ENCODE assay signal across 37 cellular contexts in genomic region chr11:10828407-10828806, GRCh38. TPM values are rescaled to one million over a fixed set of nuclear protein-coding genes. Genes with fewer than 3 reads are reported as not detected.
DNase-seq lines count a peak whose midpoint lies in the region; ATAC-seq, FAIRE-seq and TF ChIP-seq lines count a peak whose summit lies in the region.
"Had no signal": no experiment of that assay in that cellular context is flagged by ENCODE, and none has a peak within 500 bp of the region (broad histone marks: within the 10 kb centered on the region; RNA-seq: fewer than 3 reads in every experiment).

No MANE protein-coding gene starts in this region.

- H3K4me1 Mint-ChIP-seq in stimulated activated naive CD8-positive, alpha-beta T cell treated with anti-CD3 and anti-CD28 coated beads, Interleukin-15, amount 100 ng/mL, for 72 hours, result peaks cover 12% of the 10 kb centered on the region
- no peaks in the 10 kb centered on the region for H3K4me1 Mint-ChIP-seq in osteocyte (ENCODE audit: unreplicated experiment)

- TF ChIP-seq CTCF in mucosa of descending colon (IDR thresholded peaks at IDR 0.05), result no peak
- TF ChIP-seq CTCF in osteocyte (IDR thresholded peaks at IDR 0.05), result no peak

- 52 to 71% (median 59%) methylated on average over 2 of the region's 2 CpGs for WGBS in small intestine, 3 donors

- H3K4me3 ChIP-seq in mucosa of descending colon (no peak overlapping the region), small intestine (ENCODE audit: low read depth in 1 of 2, low read length in 2 of 2) (no peak overlapping the region)
- H3K4me3 ChIP-seq: A549; BLaER1; BLaER1 treated with 17β-estradiol and CSF1 and Interleukin-3, amounts not matched to agents 10 nM and 100 nM had no signal

- intact Hi-C loops in left colon (cut with DNase I, micrococcal nuclease) (no loop called here), mucosa of descending colon (cut with DNase I, micrococcal nuclease) (no loop called here)

- H3K4me1 ChIP-seq in mucosa of descending colon (ENCODE audit: low read depth) (peaks cover under 1% of the 10 kb centered on the region), small intestine (ENCODE audit: control insufficient read depth in 2 of 2, insufficient read depth in 1 of 2, low read depth in 1 of 2, low read length in 1 of 2) (no peaks in the 10 kb centered on the region)
- H3K4me1 ChIP-seq: A549, BE2C, Caco-2 had no signal

- no peaks in the 10 kb centered on the region for H3K27me3 Mint-ChIP-seq in stimulated activated naive CD8-positive, alpha-beta T cell treated with anti-CD3 and anti-CD28 coated beads, Interleukin-15, amount 100 ng/mL, for 72 hours
- H3K27me3 Mint-ChIP-seq in osteocyte (ENCODE audit: unreplicated experiment), result no peaks in the 10 kb centered on the region
- H3K27me3 Mint-ChIP-seq: B cell; CD4-positive, alpha-beta T cell; CD4-positive, CD25-positive, alpha-beta regulatory T cell had no signal

- H3K9me3 ChIP-seq in mucosa of descending colon, result no peaks in the 10 kb centered on the region
- H3K9me3 ChIP-seq in small intestine (ENCODE audit: control insufficient read depth, low read depth), result no peaks in the 10 kb centered on the region
- H3K9me3 ChIP-seq: A549, BE2C had no signal

- H3K27ac Mint-ChIP-seq in stimulated activated naive CD8-positive, alpha-beta T cell treated with anti-CD3 and anti-CD28 coated beads, Interleukin-15, amount 100 ng/mL, for 72 hours, result no peak overlapping the region
- no peak overlapping the region for H3K27ac Mint-ChIP-seq in osteocyte (ENCODE audit: unreplicated experiment)
- H3K27ac Mint-ChIP-seq: B cell; CD14-positive monocyte; CD4-positive, alpha-beta memory T cell; CD4-positive, alpha-beta T cell; CD4-positive, CD25-positive, alpha-beta regulatory T cell; CD8-positive, alpha-beta memory T cell; CD8-positive, alpha-beta T cell had no signal

- no peaks in the 10 kb centered on the region for H3K9me3 Mint-ChIP-seq in stimulated activated naive CD8-positive, alpha-beta T cell treated with anti-CD3 and anti-CD28 coated beads, Interleukin-15, amount 100 ng/mL, for 72 hours
- no peaks in the 10 kb centered on the region for H3K9me3 Mint-ChIP-seq in osteocyte (ENCODE audit: unreplicated experiment)
- H3K9me3 Mint-ChIP-seq: CD4-positive, alpha-beta T cell; CD4-positive, CD25-positive, alpha-beta regulatory T cell; CD8-positive, alpha-beta memory T cell; CD8-positive, alpha-beta T cell had no signal

- FAIRE-seq in small intestine (lab: Jason Lieb, UNC), result no peak
- FAIRE-seq: A204.1, A549, D721Med had no signal

- H3K36me3 ChIP-seq in mucosa of descending colon (ENCODE audit: low read depth) (no peaks in the 10 kb centered on the region), small intestine (ENCODE audit: control insufficient read depth in 2 of 2, insufficient read depth in 2 of 2, low read length in 2 of 2) (no peaks in the 10 kb centered on the region)
- H3K36me3 ChIP-seq: BE2C, BLaER1 had no signal

- ATAC-seq in left colon, result peak; percentile 66
- peak; percentile 16 for ATAC-seq in mucosa of descending colon
- ATAC-seq in stimulated activated naive CD8-positive, alpha-beta T cell treated with anti-CD3 and anti-CD28 coated beads, Interleukin-15, amount 100 ng/mL, for 72 hours, result no peak
- ATAC-seq: A549; CD8-positive, alpha-beta T cell had no signal

- H3K36me3 Mint-ChIP-seq in osteocyte (ENCODE audit: unreplicated experiment), result no peaks in the 10 kb centered on the region
- H3K36me3 Mint-ChIP-seq: CD8-positive, alpha-beta T cell had no signal

- H3K27ac ChIP-seq in small intestine (ENCODE audit: low read depth in 1 of 2, low read length in 1 of 2), result no peak overlapping the region
- H3K27ac ChIP-seq: 22Rv1; A549; BLaER1; BLaER1 treated with 17β-estradiol and CSF1 and Interleukin-3, amounts not matched to agents 10 nM and 100 nM; C4-2B had no signal

- H3K4me3 Mint-ChIP-seq in stimulated activated naive CD8-positive, alpha-beta T cell treated with anti-CD3 and anti-CD28 coated beads, Interleukin-15, amount 100 ng/mL, for 72 hours, result no peak overlapping the region
- H3K4me3 Mint-ChIP-seq in osteocyte (ENCODE audit: unreplicated experiment), result no peak overlapping the region
- H3K4me3 Mint-ChIP-seq: B cell; CD4-positive, alpha-beta memory T cell; CD4-positive, alpha-beta T cell; CD4-positive, CD25-positive, alpha-beta regulatory T cell; CD8-positive, alpha-beta memory T cell; CD8-positive, alpha-beta T cell had no signal

- no peaks in the 10 kb centered on the region for H3K27me3 ChIP-seq in small intestine (ENCODE audit: control insufficient read depth in 2 of 2, insufficient read depth in 2 of 2, low read length in 2 of 2)
- H3K27me3 ChIP-seq: BE2C; BLaER1; BLaER1 treated with 17β-estradiol and CSF1 and Interleukin-3, amounts not matched to agents 10 nM and 100 nM had no signal

- DNase-seq in NCI-H82 (lab: John Stamatoyannopoulos, UW) (peak; percentile 8), NCI-H82 treated with DMSO at 0.1 percent for 48 hours (lab: John Stamatoyannopoulos, UW; ENCODE audit: unreplicated experiment) (no peak), left colon (no peak), mucosa of descending colon (no peak), small intestine (peak; percentile 67), osteocyte (ENCODE audit: extremely low spot score, unreplicated experiment) (no peak), D341Med (ENCODE audit: low spot score) (no peak)
- no peak for DNase-seq in stimulated activated naive CD8-positive, alpha-beta T cell treated with anti-CD3 and anti-CD28 coated beads, Interleukin-15, amount 100 ng/mL, for 72 hours
- DNase-seq: 8988T; ACHN; AML-193; BE2C; C1 segment of cervical spinal cord; Caco-2; Calu3; CD4-positive, alpha-beta memory T cell; CD4-positive, alpha-beta T cell; CD4-positive, CD25-positive, alpha-beta regulatory T cell; CD8-positive, alpha-beta memory T cell; CD8-positive, alpha-beta T cell; COR-L47; DMS 273 treated with DMSO at 0.1 percent for 48 hours; DMS153; DMS53; DMS79; DMS79 treated with DMSO at 0.1 percent for 48 hours; DND-41; EL had no signal

RNA-seq across cellular contexts. Expression of gene EIF4G2, which starts 19.7 kb away (rescaled TPM):
- total RNA-seq in left colon (100 to 1,000 TPM; 726 to 854 TPM), mucosa of descending colon (100 to 1,000 TPM; 776 to 976 (median 934) TPM), osteocyte (966 and 977 TPM in 2 replicates)
- 100 to 1,000 TPM; 208 to 272 (median 218) TPM for polyA plus RNA-seq in small intestine

RNA-seq across cellular contexts. Expression of gene ZBED5, which starts 29.4 kb away (rescaled TPM):
- total RNA-seq in left colon (10 to 100 TPM; 36.9 to 37.5 TPM), mucosa of descending colon (10 to 100 TPM; 39.5 to 54.2 (median 42.6) TPM), osteocyte (48.0 and 48.6 TPM in 2 replicates)
- polyA plus RNA-seq in small intestine, result 10 to 100 TPM; 11.9 to 18.9 (median 15.2) TPM

Comparison
In these comparisons a context has a peak if more than half of its experiments do, and no peak if none do; other contexts are left out.
1. DNase-seq: peak in NCI-H82 (single experiment) and small intestine (single experiment); none in NCI-H82 treated with DMSO at 0.1 percent for 48 hours (single experiment), left colon (0 of 2), mucosa of descending colon (0 of 3), stimulated activated naive CD8-positive, alpha-beta T cell treated with anti-CD3 and anti-CD28 coated beads, Interleukin-15, amount 100 ng/mL, for 72 hours (0 of 2), osteocyte (single experiment) and D341Med (single experiment).